ENCODE assay signal across 15 cellular contexts in the genomic region with DNA sequence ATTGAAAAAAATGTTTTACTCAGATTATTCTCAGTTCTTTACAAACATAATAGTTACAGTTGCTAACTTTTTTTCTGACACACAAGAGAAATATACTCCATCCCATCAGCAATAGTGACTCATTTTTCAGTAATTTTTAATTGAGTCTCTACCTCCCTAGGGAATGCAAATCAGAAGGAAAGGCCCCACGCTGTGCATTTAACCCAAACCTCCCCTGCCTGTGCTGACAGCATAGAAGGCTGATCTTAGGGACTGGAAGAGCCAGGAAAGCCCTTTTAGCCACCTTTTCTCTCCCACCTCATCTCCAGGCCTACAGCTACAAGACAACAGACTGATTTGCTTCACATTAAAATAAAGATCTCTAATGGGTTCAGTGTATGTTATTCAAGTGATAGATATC. TPM values are rescaled to one million over a fixed set of nuclear protein-coding genes. Genes with fewer than 3 reads are reported as not detected.
A peak's percentile ranks its signal among the peaks of the same experiment; 100 is the strongest.
DNase-seq lines count a peak whose midpoint lies in the region; ATAC-seq and TF ChIP-seq lines count a peak whose summit lies in the region.
"Had no signal": no experiment of that assay in that cellular context is flagged by ENCODE, and none has a peak within 500 bp of the region (broad histone marks: within the 10 kb centered on the region; RNA-seq: fewer than 3 reads in every experiment).

No MANE protein-coding gene starts in this region.

- no peak for TF ChIP-seq POLR2A in HCT116 (IDR thresholded peaks at IDR 0.05; ENCODE audit: borderline replicate concordance, extremely low read depth, insufficient read depth, insufficient read length)

- no TSS peak for BruUV-seq in HCT116 (replicated peaks; lab: Mats Ljungman, UMichigan)

- POLR2A ChIA-PET in HCT116 (lab: Charles Lee), result no interaction called here

- ATAC-seq in HCT116 (no peak), HG03025 (IDR thresholded peaks at IDR 0.05; ENCODE audit: low FRiP score, unreplicated experiment) (no peak)
- ATAC-seq: A549; activated CD8-positive, alpha-beta T cell treated with anti-CD3 and anti-CD28 coated beads for 36 hours; effector memory CD8-positive, alpha-beta T cell; naive thymus-derived CD4-positive, alpha-beta T cell had no signal

- H2AFZ ChIP-seq in ACC112 (ENCODE audit: low read length, unreplicated experiment), result no peak overlapping the region
- H2AFZ ChIP-seq in HCT116 (ENCODE audit: low read depth, low read length, poor library complexity, severe bottlenecking), result peak overlapping the region; percentile 8

- TF ChIP-seq CTCF in HCT116 (IDR thresholded peaks at IDR 0.05 in 2 of 3, conservative IDR thresholded peaks at IDR 0.05 in 1 of 3; ENCODE audit: borderline replicate concordance in 1 of 3, insufficient read depth in 1 of 3, low read depth in 2 of 3, low read length in 2 of 3), result no peak
- TF ChIP-seq CTCF in dorsolateral prefrontal cortex (IDR thresholded peaks at IDR 0.05 in 54 of 56, conservative IDR thresholded peaks at IDR 0.05 in 2 of 56; ENCODE audit: low read depth in 1 of 56, partially characterized antibody in 56 of 56), result no peak

- RAD21 ChIA-PET in HCT116 (lab: Charles Lee; ENCODE audit: low non-redundant PET in 1 of 2, low total read pairs in 2 of 2, uncharacterized antibody in 2 of 2, unreplicated experiment in 2 of 2), result no interaction called here

- intact Hi-C loops in HCT116 (cut with micrococcal nuclease), result no loop called here
- intact Hi-C loops in dorsolateral prefrontal cortex (cut with DNase I), result no loop called here

- H3K9me3 ChIP-seq in HCT116 (ENCODE audit: control insufficient read depth in 1 of 2, insufficient read depth in 1 of 2, low read depth in 1 of 2, low read length in 2 of 2) (0 out of 4 replicates have a peak, but pooled peaks cover 0 to 3% of the 10 kb centered on the region in 2 experiments), adipocyte (ENCODE audit: control insufficient read depth, low read length) (no peaks in the 10 kb centered on the region)
- H3K9me3 ChIP-seq: A549 had no signal

- H3K9ac ChIP-seq in HCT116 (ENCODE audit: low read length), result no peak overlapping the region
- H3K9ac ChIP-seq in adipocyte (ENCODE audit: low read length), result no peak overlapping the region

- no peak overlapping the region for H3K4me3 ChIP-seq in ACC112 (ENCODE audit: low read depth, low read length)
- H3K4me3 ChIP-seq in HCT116 (replicated peaks in 1 of 2; ENCODE audit: low read depth in 1 of 2, low read length in 2 of 2), result no peak overlapping the region
- H3K4me3 ChIP-seq in adipocyte (ENCODE audit: low read length), result no peak overlapping the region
- no peak overlapping the region for H3K4me3 ChIP-seq in dorsolateral prefrontal cortex
- H3K4me3 ChIP-seq: A549 had no signal

- H3K79me2 ChIP-seq in ACC112 (ENCODE audit: control insufficient read depth, insufficient read depth, low read length, unreplicated experiment), result no peaks in the 10 kb centered on the region
- H3K79me2 ChIP-seq in HCT116 (ENCODE audit: insufficient read depth, low read length), result no peaks in the 10 kb centered on the region

- H3K27ac ChIP-seq in ACC112 (ENCODE audit: low read depth, low read length) (peak overlapping the region; percentile 33; the same call in 1 of the 2 replicates), HCT116 (ENCODE audit: low read depth, low read length) (no peak overlapping the region), dorsolateral prefrontal cortex (no peak overlapping the region)
- H3K27ac ChIP-seq: A549 had no signal

- no peak overlapping the region for H3K4me2 ChIP-seq in HCT116 (ENCODE audit: low read length)
- H3K4me2 ChIP-seq: A549 had no signal

- CTCF ChIA-PET in HCT116 (lab: Charles Lee), result no interaction called here

- H3K27me3 ChIP-seq in ACC112 (ENCODE audit: insufficient read depth, low read length) (peaks cover 13% of the 10 kb centered on the region), HCT116 (ENCODE audit: insufficient read depth, low read length) (no peaks in the 10 kb centered on the region), adipocyte (replicated peaks; ENCODE audit: control insufficient read depth, insufficient read depth, low read length) (no peaks in the 10 kb centered on the region), dorsolateral prefrontal cortex (no peaks in the 10 kb centered on the region)

- peaks cover 11% of the 10 kb centered on the region for H3K4me1 ChIP-seq in ACC112 (ENCODE audit: control insufficient read depth, insufficient read depth, low read length, unreplicated experiment)
- H3K4me1 ChIP-seq in HCT116 (ENCODE audit: control insufficient read depth in 1 of 2, insufficient read depth in 2 of 2, low read length in 2 of 2), result no peaks in the 10 kb centered on the region
- H3K4me1 ChIP-seq in adipocyte (ENCODE audit: control insufficient read depth, insufficient read depth, low read length), result peaks cover 13% of the 10 kb centered on the region
- H3K4me1 ChIP-seq: A549 had no signal

- DNase-seq in HCT116 (ENCODE audit: low read depth, low spot score) (no peak), adipocyte (ENCODE audit: low read depth) (peak; percentile 82), hepatic stellate cell (ENCODE audit: low spot score) (peak; percentile 60), retina (no peak), dorsolateral prefrontal cortex (no peak), GDM1 (lab: John Stamatoyannopoulos, UW) (no peak)
- DNase-seq: activated CD8-positive, alpha-beta T cell treated with anti-CD3 and anti-CD28 coated beads for 36 hours; activated naive CD4-positive, alpha-beta T cell treated with anti-CD3 and anti-CD28 coated beads, Interleukin-2, amount 50 U/mL, for 16 hours; effector memory CD8-positive, alpha-beta T cell; naive thymus-derived CD4-positive, alpha-beta T cell; NCI-H1092; SW 1271 had no signal

- no peaks in the 10 kb centered on the region for H4K20me1 ChIP-seq in HCT116 (ENCODE audit: insufficient read depth)

- TF ChIP-seq RAD21 in HCT116 (IDR thresholded peaks at IDR 0.05; ENCODE audit: low read depth), result no peak

- H3K36me3 ChIP-seq in ACC112 (ENCODE audit: insufficient read depth, low read length), result no peaks in the 10 kb centered on the region
- no peaks in the 10 kb centered on the region for H3K36me3 ChIP-seq in HCT116 (ENCODE audit: control insufficient read depth in 1 of 2, insufficient read depth in 2 of 2, low read length in 2 of 2)
- no peaks in the 10 kb centered on the region for H3K36me3 ChIP-seq in adipocyte (ENCODE audit: control insufficient read depth, insufficient read depth, low read length, severe bottlenecking)

- no peaks in the 10 kb centered on the region for H3K9me2 ChIP-seq in HCT116 (ENCODE audit: insufficient read depth)

TF ChIP-seq in HCT116, 20 proteins besides CTCF, POLR2A, EP300 and RAD21:
- TF ChIP-seq EZH2 (IDR thresholded peaks at IDR 0.05) (no peak), POLR2AphosphoS5 (IDR thresholded peaks at IDR 0.05; ENCODE audit: low read depth, low read length) (no peak), EGR1 (IDR thresholded peaks at IDR 0.05; ENCODE audit: low read depth) (no peak), ZNF274 (IDR thresholded peaks at IDR 0.05; ENCODE audit: low read depth, low read length) (no peak), SP1 (IDR thresholded peaks at IDR 0.05; ENCODE audit: low read depth) (no peak), MAX (IDR thresholded peaks at IDR 0.05) (no peak), SRF (IDR thresholded peaks at IDR 0.05; ENCODE audit: low read depth) (no peak), TCF7L2 (IDR thresholded peaks at IDR 0.05; ENCODE audit: borderline replicate concordance, extremely low read depth, insufficient read depth, insufficient read length) (no peak), ZBTB33 (IDR thresholded peaks at IDR 0.05; ENCODE audit: extremely low read depth, insufficient replicate concordance, low read length) (no peak), FOSL1 (IDR thresholded peaks at IDR 0.05; ENCODE audit: low read depth) (no peak), JUND (IDR thresholded peaks at IDR 0.05) (no peak), ZFX (IDR thresholded peaks at IDR 0.05) (no peak)

RNA-seq across cellular contexts. Expression of gene PIK3CG, which starts 24.7 kb away (rescaled TPM):
- total RNA-seq in HCT116 (2021; ENCODE audit: unreplicated experiment) (0.05 TPM), dorsolateral prefrontal cortex (1 to 10 TPM in 117 of 120 experiments, under 1 TPM in 3; 0.63 to 6.6 (median 2.7) TPM)
- not detected in 2 replicates for polyA plus RNA-seq in HCT116 (2012)
- polyA plus RNA-seq: A549 had no signal

Comparison
In these comparisons a context has a peak if more than half of its experiments do, and no peak if none do; other contexts are left out.
1. DNase-seq: peak in adipocyte (single experiment) and hepatic stellate cell (single experiment); none in HCT116 (single experiment), retina (single experiment), dorsolateral prefrontal cortex (0 of 10) and GDM1 (single experiment).